14 cellular contexts compared by ENCODE assay signal in genomic region chr3:175608351-175608750, GRCh38.
"Had no signal": no experiment of that assay in that cellular context is flagged by ENCODE, and none has a peak within 500 bp of the region (broad histone marks: within the 10 kb centered on the region; RNA-seq: fewer than 3 reads in every experiment).

No MANE protein-coding gene starts in this region.

- H3K4me1 ChIP-seq: parathyroid adenoma, tibial nerve, vagina had no signal

- H3K27me3 ChIP-seq: tibial nerve, vagina had no signal

- ATAC-seq: activated CD4-positive, CD25-positive, alpha-beta regulatory T cell treated with anti-CD3 and anti-CD28 coated beads, Interleukin-2, amount 50 U/mL, for 24 hours; effector memory CD8-positive, alpha-beta T cell; left colon had no signal

- H3K27ac ChIP-seq: epithelial cell of prostate, parathyroid adenoma, tibial nerve, vagina had no signal

- H3K36me3 ChIP-seq: tibial nerve, vagina had no signal

- H3K9me3 ChIP-seq: tibial nerve, vagina had no signal

- H3K4me3 ChIP-seq: lung, vagina had no signal

- DNase-seq: activated CD4-positive, alpha-beta T cell treated with anti-CD3 and anti-CD28 coated beads, Interleukin-2, amount 50 U/mL, for 1 hour; activated CD8-positive, alpha-beta memory T cell treated with anti-CD3 and anti-CD28 coated beads for 24 hours; activated naive CD8-positive, alpha-beta T cell treated with anti-CD3 and anti-CD28 coated beads for 36 hours; effector memory CD8-positive, alpha-beta T cell; left colon; retina; stimulated activated naive CD4-positive, alpha-beta T cell; T1000 had no signal
